Comparison of ENCODE assay signal across 2 cellular contexts in genomic region chr1:109079240-109079622, GRCh38.
TF ChIP-seq lines count a peak whose summit lies in the region.

No MANE protein-coding gene starts in this region.

TF ChIP-seq in HepG2, 621 proteins besides CTCF, POLR2A, EP300 and RAD21:
- no peak for TF ChIP-seq HOXA9 (CRISPR knock-in tag; IDR thresholded peaks at IDR 0.05; ENCODE audit: borderline replicate concordance)
- TF ChIP-seq ZNF670 (CRISPR knock-in tag; IDR thresholded peaks at IDR 0.05; ENCODE audit: borderline replicate concordance): no peak
- TF ChIP-seq ZNF335 (CRISPR knock-in tag; IDR thresholded peaks at IDR 0.05): no peak
- TF ChIP-seq GTF2F1 (IDR thresholded peaks at IDR 0.05; ENCODE audit: low read length): no peak
- no peak for TF ChIP-seq ZSCAN25 (CRISPR knock-in tag; IDR thresholded peaks at IDR 0.05)
- no peak for TF ChIP-seq ZNF18 (CRISPR knock-in tag; IDR thresholded peaks at IDR 0.05; ENCODE audit: insufficient replicate concordance)
- TF ChIP-seq KAT7 (CRISPR knock-in tag; IDR thresholded peaks at IDR 0.05; ENCODE audit: borderline replicate concordance): no peak
- no peak for TF ChIP-seq ZZZ3 (CRISPR knock-in tag; IDR thresholded peaks at IDR 0.05; ENCODE audit: borderline replicate concordance)

TF ChIP-seq in endothelial cell of umbilical vein, 7 proteins besides CTCF, POLR2A, EP300 and RAD21:
- no peak for TF ChIP-seq JUN (IDR thresholded peaks at IDR 0.05; ENCODE audit: borderline replicate concordance, insufficient read depth, insufficient read length, low read depth)
- no peak for TF ChIP-seq MYC (IDR thresholded peaks at IDR 0.05; ENCODE audit: low read depth, low read length)
- no peak for TF ChIP-seq FOS (IDR thresholded peaks at IDR 0.05; ENCODE audit: borderline replicate concordance, insufficient read depth, low read length)
- TF ChIP-seq GATA2 (IDR thresholded peaks at IDR 0.05; ENCODE audit: insufficient read depth, insufficient read length, low read depth, low read length): no peak
- no peak for TF ChIP-seq EZH2 (IDR thresholded peaks at IDR 0.05; ENCODE audit: borderline replicate concordance, low read depth, low read length, severe bottlenecking)
- TF ChIP-seq MAX (IDR thresholded peaks at IDR 0.05; ENCODE audit: insufficient read depth, insufficient read length): no peak
